In the genomic region with DNA sequence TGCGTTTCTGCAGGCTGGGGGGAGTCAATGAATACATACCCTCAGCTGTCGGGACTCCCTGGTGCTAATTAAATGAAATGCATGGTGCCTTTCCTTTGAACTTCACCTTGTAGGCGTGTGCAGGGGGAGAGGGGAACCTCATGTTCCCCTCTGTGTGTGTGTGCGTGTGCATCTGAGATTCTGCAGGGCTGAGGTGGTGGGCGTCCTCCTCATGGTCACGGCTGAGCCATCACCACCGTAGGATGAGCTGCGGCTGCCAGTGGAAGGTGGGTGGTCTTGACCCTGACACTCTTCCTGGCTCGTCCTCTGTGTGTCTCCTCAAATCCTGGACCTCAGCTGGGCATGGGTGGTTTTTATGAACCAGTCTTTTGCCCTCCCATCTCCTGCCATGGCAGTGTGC, we compare ENCODE assay signal across 7 cellular contexts.
"Had no signal": no experiment of that assay in that cellular context is flagged by ENCODE, and none has a peak within 500 bp of the region (broad histone marks: within the 10 kb centered on the region; RNA-seq: fewer than 3 reads in every experiment).

No MANE protein-coding gene starts in this region.

- ATAC-seq: HCT116 had no signal

- DNase-seq: KBM-7 had no signal

- H3K4me3 Mint-ChIP-seq: GM23338, IgD-negative memory B cell had no signal

- H3K27ac ChIP-seq: KMS-11 had no signal

- H2AFZ ChIP-seq: GM23338 had no signal

- H3K9me3 ChIP-seq: HAP-1 had no signal

- H3K4me3 ChIP-seq: GM23338, HAP-1 had no signal

- H3K27ac Mint-ChIP-seq: GM23338, IgD-negative memory B cell had no signal

- H3K36me3 ChIP-seq: HAP-1 had no signal

- H3K9ac ChIP-seq: KMS-11 had no signal

- H3K4me2 ChIP-seq: GM23338, KMS-11 had no signal

- H3K4me1 ChIP-seq: HAP-1 had no signal

- H3K36me3 Mint-ChIP-seq: IgD-negative memory B cell had no signal

- H3K9me3 Mint-ChIP-seq: GM23338, IgD-negative memory B cell had no signal

- FAIRE-seq: HTR-8/SVneo had no signal
